ENCODE assay signal across 8 cellular contexts in the genomic region with DNA sequence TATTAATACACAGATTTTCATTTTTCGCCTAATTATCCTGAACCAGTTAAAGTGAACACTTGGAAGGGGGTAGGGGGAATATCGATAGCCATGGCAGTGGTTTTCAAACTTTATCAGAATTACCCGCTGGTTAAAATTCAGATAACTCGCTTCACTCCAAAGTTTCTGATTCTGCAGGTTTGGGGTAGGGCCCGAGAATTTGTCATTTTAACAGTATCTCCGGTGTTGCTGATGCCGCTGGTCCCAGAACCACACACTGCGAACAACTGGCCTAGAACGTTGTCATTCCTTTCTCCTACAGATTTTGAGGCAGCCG. TPM values are rescaled to one million over a fixed set of nuclear protein-coding genes. Genes with fewer than 3 reads are reported as not detected.
DNase-seq lines count a peak whose midpoint lies in the region; ATAC-seq and TF ChIP-seq lines count a peak whose summit lies in the region.

No MANE protein-coding gene starts in this region.

- ATAC-seq in GM18870 (IDR thresholded peaks at IDR 0.05; ENCODE audit: unreplicated experiment) (no peak), GM18868 (IDR thresholded peaks at IDR 0.05; ENCODE audit: unreplicated experiment) (no peak)

- H3K36me3 ChIP-seq in MG63 (peaks cover 35% of the 10 kb centered on the region), endodermal cell (ENCODE audit: control insufficient read depth, insufficient read depth, low read length) (peaks cover 19% of the 10 kb centered on the region), neutrophil (no peaks in the 10 kb centered on the region)

- H3K4me3 ChIP-seq in MG63 (peak overlapping the region; percentile 94), endodermal cell (ENCODE audit: low read length) (peak overlapping the region; percentile 92), neutrophil (ENCODE audit: low read depth in 1 of 2, low read length in 1 of 2) (peak overlapping the region; percentile 82 to 88)

- 29 to 31% methylated on average over 9 to 10 of the region's 10 CpGs for WGBS in endodermal cell (ENCODE audit: insufficient coverage in 1 of 2, insufficient read length in 1 of 2), 2 experiments

- TF ChIP-seq CTCF in Calu3 (IDR thresholded peaks at IDR 0.05; ENCODE audit: unreplicated experiment) (no peak), endodermal cell (conservative IDR thresholded peaks at IDR 0.05) (no peak), neutrophil (IDR thresholded peaks at IDR 0.05) (no peak)

- H3K27me3 ChIP-seq in MG63, result no peaks in the 10 kb centered on the region
- no peaks in the 10 kb centered on the region for H3K27me3 ChIP-seq in endodermal cell (ENCODE audit: control insufficient read depth, insufficient read depth, low read length, poor library complexity, severe bottlenecking)
- no peaks in the 10 kb centered on the region for H3K27me3 ChIP-seq in neutrophil

- peak overlapping the region; percentile 98 for H3K4me3 Mint-ChIP-seq in Calu3 (ENCODE audit: low read depth, unreplicated experiment)
- peak overlapping the region; percentile 94 for H3K4me3 Mint-ChIP-seq in endodermal cell

- CTCF ChIA-PET in Calu3 (lab: Charles Lee), result no interaction called here

- no peak for DNase-seq in Calu3
- DNase-seq in MG63, result no peak
- DNase-seq in endodermal cell, result no peak
- DNase-seq in mesenteric fat pad (ENCODE audit: low spot score), result no peak
- no peak for DNase-seq in NCI-H2029 treated with DMSO at 0.1 percent for 48 hours (lab: John Stamatoyannopoulos, UW)

- H3K4me1 Mint-ChIP-seq in Calu3 (ENCODE audit: low read depth, unreplicated experiment), result peaks cover 11% of the 10 kb centered on the region
- peaks cover 8% of the 10 kb centered on the region for H3K4me1 Mint-ChIP-seq in endodermal cell

- peak overlapping the region; percentile 69 for H3K27ac ChIP-seq in endodermal cell (ENCODE audit: low read depth, low read length)
- H3K27ac ChIP-seq in neutrophil, result peak overlapping the region; percentile 92

- H3K27me3 Mint-ChIP-seq in Calu3 (ENCODE audit: unreplicated experiment) (no peaks in the 10 kb centered on the region), endodermal cell (ENCODE audit: insufficient read depth) (no peaks in the 10 kb centered on the region)

- H3K9me3 Mint-ChIP-seq in Calu3 (ENCODE audit: low read depth, unreplicated experiment), result no peaks in the 10 kb centered on the region
- no peaks in the 10 kb centered on the region for H3K9me3 Mint-ChIP-seq in endodermal cell

- BruUV-seq in Calu3 (replicated peaks; lab: Mats Ljungman, UMichigan), result TSS peak; percentile 92

- H3K9me3 ChIP-seq in MG63 (no peaks in the 10 kb centered on the region), endodermal cell (ENCODE audit: control insufficient read depth, low read length) (no peaks in the 10 kb centered on the region), neutrophil (no peaks in the 10 kb centered on the region)

- H3K36me3 Mint-ChIP-seq in Calu3 (ENCODE audit: insufficient read depth, unreplicated experiment), result peaks cover 40% of the 10 kb centered on the region
- peaks cover 12% of the 10 kb centered on the region for H3K36me3 Mint-ChIP-seq in endodermal cell (ENCODE audit: low read depth)

- peak overlapping the region; percentile 100 for H3K27ac Mint-ChIP-seq in Calu3 (ENCODE audit: unreplicated experiment)
- peak overlapping the region; percentile 100 for H3K27ac Mint-ChIP-seq in endodermal cell

- peak overlapping the region; percentile 98 for H3K9ac ChIP-seq in endodermal cell (ENCODE audit: extremely low read depth, low read length, poor library complexity, severe bottlenecking)

- H3K4me1 ChIP-seq in endodermal cell (ENCODE audit: control insufficient read depth, insufficient read depth, low read length) (no peaks in the 10 kb centered on the region), neutrophil (ENCODE audit: control insufficient read depth in 1 of 2, insufficient read depth in 1 of 2, low read depth in 1 of 2, low read length in 1 of 2) (peaks cover 10 to 18% of the 10 kb centered on the region in 2 experiments)

- intact Hi-C loops in Calu3 (cut with micrococcal nuclease; ENCODE audit: unreplicated experiment), result no loop called here

RNA-seq across cellular contexts. Expression of a gene that starts 0.3 kb away (rescaled TPM):
- total RNA-seq in Calu3 (2022) (27.5 and 29.7 TPM in 2 replicates), endodermal cell (10 to 100 TPM; 28.5 to 35.6 TPM), mesenteric fat pad (37.1 TPM)
- total RNA-seq in MG63 (2014; rRNA removed; shearing (Covaris generic); ENCODE audit: low replicate concordance), result 0.76 and 4.7 TPM in 2 replicates
- 22.4 TPM for polyA plus RNA-seq in endodermal cell (2013, experiment 1 of 2)
- polyA plus RNA-seq in endodermal cell (2013, experiment 2 of 2), result 22.9 TPM
